ENCODE assay signal across 1 cellular context in genomic region chr17:32253117-32253611, GRCh38.
TF ChIP-seq lines count a peak whose summit lies in the region.

No MANE protein-coding gene starts in this region.

TF ChIP-seq in H1, 55 proteins besides CTCF, POLR2A, EP300 and RAD21:
- TF ChIP-seq ASH2L (IDR thresholded peaks at IDR 0.05; ENCODE audit: low read length) (no peak), CREB1 (IDR thresholded peaks at IDR 0.05) (no peak), BACH1 (IDR thresholded peaks at IDR 0.05; ENCODE audit: low read length) (no peak), SIRT6 (IDR thresholded peaks at IDR 0.05; ENCODE audit: low read length) (no peak), MAFK (IDR thresholded peaks at IDR 0.05; ENCODE audit: low read depth, low read length) (no peak), YY1 (IDR thresholded peaks at IDR 0.05; ENCODE audit: low read depth, low read length) (0 out of 2 replicates have a peak, but pooled peaks have one; percentile 25), BRCA1 (IDR thresholded peaks at IDR 0.05; ENCODE audit: low read depth, low read length) (no peak), SIN3A (conservative IDR thresholded peaks at IDR 0.05 in 1 of 2, IDR thresholded peaks at IDR 0.05 in 1 of 2; ENCODE audit: low read depth in 1 of 2, low read length in 2 of 2) (peak in 1 of 2 experiments; percentile 61; a peak in 1 of 4 replicates), KDM5A (IDR thresholded peaks at IDR 0.05; ENCODE audit: low read length) (no peak), SP4 (IDR thresholded peaks at IDR 0.05; ENCODE audit: low read length) (no peak), CTBP2 (IDR thresholded peaks at IDR 0.05; ENCODE audit: borderline replicate concordance, insufficient read depth, insufficient read length, low read length) (no peak), GABPA (IDR thresholded peaks at IDR 0.05; ENCODE audit: borderline replicate concordance, insufficient read depth, low read length) (no peak), KDM1A (IDR thresholded peaks at IDR 0.05; ENCODE audit: borderline replicate concordance, low read length) (no peak), JUND (IDR thresholded peaks at IDR 0.05; ENCODE audit: low read length) (peak; percentile 24; the same call in 1 of the 2 replicates), CHD2 (IDR thresholded peaks at IDR 0.05; ENCODE audit: low read length) (no peak)
